In the genomic region with DNA sequence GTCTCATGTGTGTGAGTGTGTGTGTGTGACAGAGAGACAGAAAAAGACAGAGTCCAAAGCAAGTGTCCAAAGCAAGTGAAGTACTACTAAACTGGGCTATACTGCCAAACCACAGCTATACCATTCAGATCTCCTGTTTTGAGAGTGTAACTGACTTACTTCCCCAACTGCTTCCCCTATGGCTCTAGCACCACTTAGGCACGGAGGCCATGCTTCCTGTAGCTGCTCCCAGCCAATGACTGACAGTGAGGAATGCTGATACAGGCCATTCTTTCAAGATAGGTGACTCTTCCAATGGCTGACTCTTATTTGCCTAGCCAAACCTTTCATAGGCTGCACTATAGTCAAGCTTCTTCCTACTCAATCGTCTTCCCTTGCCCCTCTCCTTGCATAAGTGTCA, we compare ENCODE assay signal across 14 cellular contexts.
DNase-seq lines count a peak whose midpoint lies in the region; ATAC-seq, FAIRE-seq and TF ChIP-seq lines count a peak whose summit lies in the region.
"Had no signal": no experiment of that assay in that cellular context is flagged by ENCODE, and none has a peak within 500 bp of the region (broad histone marks: within the 10 kb centered on the region; RNA-seq: fewer than 3 reads in every experiment).

No MANE protein-coding gene starts in this region.

- H2AK5ac ChIP-seq in mesendoderm (ENCODE audit: low read length): no peak overlapping the region

- no peak for DNase-seq in GM12892 (ENCODE audit: insufficient read length)
- peak; percentile 54 to 60 for DNase-seq in Kasumi-1 (lab: John Stamatoyannopoulos, UW)
- DNase-seq in mesendoderm: peak; percentile 18
- DNase-seq in SKM-1 (lab: John Stamatoyannopoulos, UW; ENCODE audit: unreplicated experiment): no peak
- DNase-seq in gastrocnemius medialis: no peak
- DNase-seq: ACHN; CD4-positive, CD25-positive, alpha-beta regulatory T cell; DMS53; GF-D8; H7 had no signal

- WGBS in mesendoderm (ENCODE audit: extremely low coverage, insufficient coverage, low lambda C conversion rate): no CpG with 5 or more reads among the region's 2 CpGs

- no peak overlapping the region for H2BK120ac ChIP-seq in mesendoderm (ENCODE audit: low read depth, low read length)

- no peak overlapping the region for H3K9ac ChIP-seq in OCI-LY3 (ENCODE audit: low read length)
- no peak overlapping the region for H3K9ac ChIP-seq in mesendoderm (ENCODE audit: low read length)
- H3K9ac ChIP-seq: BLaER1 treated with 17β-estradiol and CSF1 and Interleukin-3, amounts not matched to agents 10 nM and 100 nM had no signal

- ATAC-seq in GM19328 (IDR thresholded peaks at IDR 0.05; ENCODE audit: unreplicated experiment) (no peak), gastrocnemius medialis (no peak)
- ATAC-seq: GM23338 had no signal

- no peak overlapping the region for H3K4me3 ChIP-seq in OCI-LY3 (ENCODE audit: low read length)
- no peak overlapping the region for H3K4me3 ChIP-seq in mesendoderm (ENCODE audit: low read length)
- H3K4me3 ChIP-seq in gastrocnemius medialis: no peak overlapping the region
- H3K4me3 ChIP-seq: BLaER1 treated with 17β-estradiol and CSF1 and Interleukin-3, amounts not matched to agents 10 nM and 100 nM; GM23338 had no signal

- no peak for TF ChIP-seq POLR2A in GM12892 (IDR thresholded peaks at IDR 0.05; ENCODE audit: low read depth, low read length)
- no peak for TF ChIP-seq POLR2A in gastrocnemius medialis (IDR thresholded peaks at IDR 0.05)

- no peak overlapping the region for H2BK5ac ChIP-seq in mesendoderm (ENCODE audit: low read length)

- no peaks in the 10 kb centered on the region for H3K79me1 ChIP-seq in mesendoderm (ENCODE audit: low read length)

- H3K23ac ChIP-seq in mesendoderm (ENCODE audit: low read length): no peak overlapping the region

- H3K4me2 ChIP-seq in OCI-LY3 (ENCODE audit: low read length) (peak overlapping the region; percentile 16), mesendoderm (ENCODE audit: low read length) (no peak overlapping the region)
- H3K4me2 ChIP-seq: GM23338 had no signal

- H2BK15ac ChIP-seq in mesendoderm (replicated peaks; ENCODE audit: low read depth): no peak overlapping the region

- FAIRE-seq in GM12892 (lab: Jason Lieb, UNC): peak; percentile 48

- H3K4ac ChIP-seq in mesendoderm (ENCODE audit: low read depth, low read length): no peak overlapping the region

- H4K8ac ChIP-seq in mesendoderm (ENCODE audit: low read depth, low read length): no peak overlapping the region

- intact Hi-C loops in gastrocnemius medialis (cut with DNase I; ENCODE audit: low total_unique reads): no loop called here

- peaks cover 3% of the 10 kb centered on the region for H4K20me1 ChIP-seq in OCI-LY3 (ENCODE audit: insufficient read depth, low read length)
- H4K20me1 ChIP-seq: BLaER1 treated with 17β-estradiol and CSF1 and Interleukin-3, amounts not matched to agents 10 nM and 100 nM had no signal

- H3K27ac ChIP-seq in OCI-LY3 (ENCODE audit: low read length) (peak overlapping the region; percentile 15; the same call in 1 of the 2 replicates), mesendoderm (ENCODE audit: low read depth, low read length) (no peak overlapping the region), gastrocnemius medialis (no peak overlapping the region)
- H3K27ac ChIP-seq: BLaER1 treated with 17β-estradiol and CSF1 and Interleukin-3, amounts not matched to agents 10 nM and 100 nM had no signal

- in situ Hi-C loops in gastrocnemius medialis (cut with MboI; ENCODE audit: low sequenced_read_pairs in 4 of 4): no loop called here

- no peak overlapping the region for H2AFZ ChIP-seq in OCI-LY3 (ENCODE audit: low read depth, low read length)
- H2AFZ ChIP-seq: GM23338 had no signal

- TF ChIP-seq CTCF in OCI-LY3 (IDR thresholded peaks at IDR 0.05; ENCODE audit: low read depth, low read length) (no peak), gastrocnemius medialis (IDR thresholded peaks at IDR 0.05 in 4 of 5, conservative IDR thresholded peaks at IDR 0.05 in 1 of 5) (no peak)

- H3K36me3 ChIP-seq in OCI-LY3 (replicated peaks; ENCODE audit: low read depth, low read length): peaks cover 73% of the 10 kb centered on the region
- no peaks in the 10 kb centered on the region for H3K36me3 ChIP-seq in mesendoderm (ENCODE audit: control insufficient read depth, insufficient read depth, low read length)
- no peaks in the 10 kb centered on the region for H3K36me3 ChIP-seq in gastrocnemius medialis
- H3K36me3 ChIP-seq: BLaER1 treated with 17β-estradiol and CSF1 and Interleukin-3, amounts not matched to agents 10 nM and 100 nM had no signal

- H3K27me3 ChIP-seq in OCI-LY3 (ENCODE audit: low read depth, low read length): no peaks in the 10 kb centered on the region
- H3K27me3 ChIP-seq in mesendoderm (ENCODE audit: insufficient read depth, low read length, poor library complexity): no peaks in the 10 kb centered on the region
- peaks cover 0 to 3% (median 0%) of the 10 kb centered on the region in 3 donors for H3K27me3 ChIP-seq in gastrocnemius medialis

- peaks cover 47% of the 10 kb centered on the region for H3K4me1 ChIP-seq in OCI-LY3 (ENCODE audit: low read length)
- H3K4me1 ChIP-seq in mesendoderm (ENCODE audit: control insufficient read depth, low read depth, low read length): peaks cover 4% of the 10 kb centered on the region
- H3K4me1 ChIP-seq in gastrocnemius medialis: no peaks in the 10 kb centered on the region

- no peak overlapping the region for H4K5ac ChIP-seq in mesendoderm (ENCODE audit: low read length)

- H3K18ac ChIP-seq in mesendoderm (ENCODE audit: low read length): no peak overlapping the region

- peaks cover 100% of the 10 kb centered on the region for H3K79me2 ChIP-seq in OCI-LY3 (ENCODE audit: low read length)
- no peaks in the 10 kb centered on the region for H3K79me2 ChIP-seq in mesendoderm (ENCODE audit: control insufficient read depth, insufficient read depth, low read length)

- H3K56ac ChIP-seq in mesendoderm (ENCODE audit: low read length): no peak overlapping the region

- peaks cover 22% of the 10 kb centered on the region for H3K9me3 ChIP-seq in OCI-LY3 (ENCODE audit: insufficient read depth, low read length)
- no peaks in the 10 kb centered on the region for H3K9me3 ChIP-seq in gastrocnemius medialis

Comparison
In these comparisons a context has a peak if more than half of its experiments do, and no peak if none do; other contexts are left out.
1. DNase-seq: peak in Kasumi-1 (2 of 2) and mesendoderm (single experiment); none in GM12892 (single experiment), SKM-1 (single experiment) and gastrocnemius medialis (0 of 2).